ENCODE assay signal across 16 cellular contexts in genomic region chr11:11701070-11701469, GRCh38.
DNase-seq lines count a peak whose midpoint lies in the region; ATAC-seq, FAIRE-seq and TF ChIP-seq lines count a peak whose summit lies in the region.
"Had no signal": no experiment of that assay in that cellular context is flagged by ENCODE, and none has a peak within 500 bp of the region (broad histone marks: within the 10 kb centered on the region; RNA-seq: fewer than 3 reads in every experiment).

No MANE protein-coding gene starts in this region.

- H3K9me3 Mint-ChIP-seq in WTC11, result peaks cover 1% of the 10 kb centered on the region; the same call in 1 of the 2 replicates
- H3K9me3 Mint-ChIP-seq: activated CD4-positive, alpha-beta memory T cell treated with anti-CD3 and anti-CD28 coated beads, Interleukin-2, amount 10 ng/mL, durations not matched to agents 7 days and 5 days; activated T-helper 17 cell treated with anti-CD3 and anti-CD28 coated beads, Interleukin-2, amount 50 U/mL, for 72 hours had no signal

- no peak overlapping the region for H3K4me3 Mint-ChIP-seq in WTC11
- H3K4me3 Mint-ChIP-seq: activated CD4-positive, alpha-beta memory T cell treated with anti-CD3 and anti-CD28 coated beads, Interleukin-2, amount 10 ng/mL, durations not matched to agents 7 days and 5 days; activated T-helper 17 cell treated with anti-CD3 and anti-CD28 coated beads, Interleukin-2, amount 50 U/mL, for 72 hours had no signal

- ATAC-seq in WTC11, result no peak
- ATAC-seq: activated T-helper 17 cell treated with anti-CD3 and anti-CD28 coated beads, Interleukin-2, amount 50 U/mL, for 72 hours had no signal

- peaks cover 3% of the 10 kb centered on the region for H3K27me3 ChIP-seq in BJ (ENCODE audit: control insufficient read depth, insufficient read depth, low read length)
- H3K27me3 ChIP-seq in mammary epithelial cell (ENCODE audit: insufficient read depth, low read length), result peaks cover 2% of the 10 kb centered on the region
- no peaks in the 10 kb centered on the region for H3K27me3 ChIP-seq in left ventricle myocardium inferior (ENCODE audit: low read depth)
- H3K27me3 ChIP-seq: BE2C, ovary had no signal

- peaks cover 5% of the 10 kb centered on the region; the same call in 1 of the 2 replicates for H3K4me1 Mint-ChIP-seq in WTC11
- H3K4me1 Mint-ChIP-seq: activated CD4-positive, alpha-beta memory T cell treated with anti-CD3 and anti-CD28 coated beads, Interleukin-2, amount 10 ng/mL, durations not matched to agents 7 days and 5 days; activated T-helper 17 cell treated with anti-CD3 and anti-CD28 coated beads, Interleukin-2, amount 50 U/mL, for 72 hours had no signal

- H3K27ac ChIP-seq in mammary epithelial cell (ENCODE audit: insufficient read depth, low read depth, low read length) (no peak overlapping the region), left ventricle myocardium inferior (replicated peaks) (peak overlapping the region; percentile 1)
- H3K27ac ChIP-seq: ovary had no signal

- dilution Hi-C loops in mammary epithelial cell (cut with HindIII; ENCODE audit: low sequenced_read_pairs), result no loop called here

- intact Hi-C loops in mammary epithelial cell (cut with micrococcal nuclease) (loop anchor here (1.0 to 10.0 kb wide), 3 partner anchors 30 to 214 kb away; no protein-coding TSS in a partner anchor), left ventricle myocardium inferior (cut with micrococcal nuclease) (no loop called here)

- TF ChIP-seq CTCF in BJ (IDR thresholded peaks at IDR 0.05; ENCODE audit: insufficient read depth, low read depth, low read length) (no peak), mammary epithelial cell (conservative IDR thresholded peaks at IDR 0.05 in 1 of 2, IDR thresholded peaks at IDR 0.05 in 1 of 2; ENCODE audit: extremely low read depth in 1 of 2, insufficient read depth in 1 of 2, low read depth in 1 of 2, low read length in 2 of 2) (peak; percentile 46 to 64), left ventricle myocardium inferior (IDR thresholded peaks at IDR 0.05; ENCODE audit: borderline replicate concordance) (peak; percentile 9), D721Med (IDR thresholded peaks at IDR 0.05; ENCODE audit: insufficient read depth, missing control alignments) (no peak), WTC11 (IDR thresholded peaks at IDR 0.05) (no peak)

- DNase-seq in BJ (ENCODE audit: low read depth) (peak; percentile 1), HS-5 (ENCODE audit: low read depth) (peak; percentile 2), mammary epithelial cell (peak; percentile 72), left ventricle myocardium inferior (no peak), DMS53 treated with DMSO at 0.1 percent for 48 hours (lab: John Stamatoyannopoulos, UW; ENCODE audit: unreplicated experiment) (no peak), D721Med (ENCODE audit: insufficient read length, low spot score) (no peak), NCI-H1048 (lab: John Stamatoyannopoulos, UW) (no peak), WTC11 (ENCODE audit: low spot score) (no peak)
- DNase-seq: activated CD4-positive, alpha-beta memory T cell treated with anti-CD3 and anti-CD28 coated beads, Interleukin-2, amount 10 ng/mL, durations not matched to agents 7 days and 5 days; anterior cingulate cortex; BE2C; DMS79 treated with DMSO at 0.1 percent for 48 hours; islet precursor cell; NCI-H1092 treated with DMSO at 0.1 percent for 48 hours; ovary had no signal

- CTCF ChIA-PET in BJ (lab: Yijun Ruan, JAX) (interaction anchor here (0.6 kb wide), 1 partner anchor 61 kb away, joined by 3 read pairs; no protein-coding TSS in a partner anchor), mammary epithelial cell (lab: Charles Lee; ENCODE audit: low non-redundant PET) (no interaction called here), WTC11 (lab: Charles Lee) (no interaction called here)

- BruUV-seq in mammary epithelial cell (replicated peaks; lab: Mats Ljungman, UMichigan), result no TSS peak

- H3K9me3 ChIP-seq in mammary epithelial cell (replicated peaks; ENCODE audit: insufficient read depth, low read length) (no peaks in the 10 kb centered on the region), left ventricle myocardium inferior (replicated peaks) (no peaks in the 10 kb centered on the region)
- H3K9me3 ChIP-seq: BE2C, ovary had no signal

- peaks cover 8% of the 10 kb centered on the region for H3K4me1 ChIP-seq in mammary epithelial cell (ENCODE audit: insufficient read depth, low read length)
- H3K4me1 ChIP-seq in left ventricle myocardium inferior, result peaks cover 17% of the 10 kb centered on the region
- H3K4me1 ChIP-seq: BE2C had no signal

- H3K9ac ChIP-seq in mammary epithelial cell (ENCODE audit: insufficient read depth, low read length), result no peak overlapping the region

- no peak overlapping the region for H3K4me3 ChIP-seq in BJ (ENCODE audit: low read depth, low read length)
- H3K4me3 ChIP-seq in mammary epithelial cell (replicated peaks in 1 of 3; ENCODE audit: insufficient read depth in 1 of 3, low read depth in 2 of 3, low read length in 3 of 3), result no peak overlapping the region
- no peak overlapping the region for H3K4me3 ChIP-seq in left ventricle myocardium inferior
- H3K4me3 ChIP-seq: ovary had no signal

- H3K27me3 Mint-ChIP-seq in WTC11 (ENCODE audit: low read depth), result peaks cover 2% of the 10 kb centered on the region; the same call in 1 of the 2 replicates

- no peaks in the 10 kb centered on the region for H3K36me3 Mint-ChIP-seq in WTC11

- H3K79me2 ChIP-seq in mammary epithelial cell (ENCODE audit: insufficient read depth, low read length), result no peaks in the 10 kb centered on the region

- H2AFZ ChIP-seq in mammary epithelial cell (ENCODE audit: low read depth, low read length), result peak overlapping the region; percentile 52

- no peak overlapping the region for H3K4me2 ChIP-seq in mammary epithelial cell (ENCODE audit: insufficient read depth, low read depth, low read length)

- WGBS in mammary epithelial cell (ENCODE audit: low coverage, missing lambda C conversion rate), result 16% methylated on average over 4 of the region's 4 CpGs

- POLR2A ChIA-PET in BJ (lab: Charles Lee), result no interaction called here
- POLR2A ChIA-PET in WTC11 (lab: Charles Lee), result no interaction called here

- in situ Hi-C loops in mammary epithelial cell (cut with MboI; ENCODE audit: low sequenced_read_pairs in 2 of 2), result loop anchor here (5.0 kb wide), 1 partner anchor 86 kb away; no protein-coding TSS in a partner anchor

- no peak for FAIRE-seq in D721Med (lab: Jason Lieb, UNC)

- no peaks in the 10 kb centered on the region for H3K36me3 ChIP-seq in BJ (ENCODE audit: control insufficient read depth, insufficient read depth, low read length)
- H3K36me3 ChIP-seq in mammary epithelial cell (ENCODE audit: insufficient read depth, low read length), result no peaks in the 10 kb centered on the region
- H3K36me3 ChIP-seq in left ventricle myocardium inferior, result no peaks in the 10 kb centered on the region
- H3K36me3 ChIP-seq: BE2C, ovary had no signal

- H4K20me1 ChIP-seq in mammary epithelial cell (ENCODE audit: insufficient read depth, low read length), result no peaks in the 10 kb centered on the region

- H3K27ac Mint-ChIP-seq in WTC11, result no peak overlapping the region
- H3K27ac Mint-ChIP-seq: activated CD4-positive, alpha-beta memory T cell treated with anti-CD3 and anti-CD28 coated beads, Interleukin-2, amount 10 ng/mL, durations not matched to agents 7 days and 5 days; activated T-helper 17 cell treated with anti-CD3 and anti-CD28 coated beads, Interleukin-2, amount 50 U/mL, for 72 hours had no signal

TF ChIP-seq in WTC11, 78 proteins besides CTCF, POLR2A, EP300 and RAD21:
- no peak for TF ChIP-seq ZNF232 (CRISPR knock-in tag; IDR thresholded peaks at IDR 0.05)

Comparison
In these comparisons a context has a peak if more than half of its experiments do, and no peak if none do; other contexts are left out.
1. DNase-seq: peak in BJ (single experiment), HS-5 (single experiment) and mammary epithelial cell (single experiment); none in left ventricle myocardium inferior (single experiment), DMS53 treated with DMSO at 0.1 percent for 48 hours (single experiment), D721Med (single experiment), NCI-H1048 (single experiment) and WTC11 (single experiment).
2. CTCF ChIP-seq: peak in mammary epithelial cell (2 of 2) and left ventricle myocardium inferior (single experiment); none in BJ (single experiment), D721Med (single experiment) and WTC11 (single experiment).